In genomic region chr2:101219281-101219680, GRCh38 we compare ENCODE assay signal across 20 cellular contexts.
"Had no signal": no experiment of that assay in that cellular context is flagged by ENCODE, and none has a peak within 500 bp of the region (broad histone marks: within the 10 kb centered on the region; RNA-seq: fewer than 3 reads in every experiment).

No MANE protein-coding gene starts in this region.

- H3K9me3 ChIP-seq: heart right ventricle, sigmoid colon, spleen, thoracic aorta, upper lobe of right lung had no signal

- DNase-seq: activated CD4-positive, alpha-beta T cell treated with anti-CD3 and anti-CD28 coated beads, Interleukin-2, amount 50 U/mL, for 1 hour; activated CD8-positive, alpha-beta memory T cell treated with anti-CD3 and anti-CD28 coated beads, Interleukin-2, amount 50 U/mL, for 48 hours; activated naive CD4-positive, alpha-beta T cell treated with Interleukin-2 at 50 U/mL for 16 hours; activated T-cell treated with anti-CD3 and anti-CD28 coated beads, Interleukin-2, amount 50 U/mL, for 4 hours; foreskin fibroblast; heart right ventricle; naive thymus-derived CD8-positive, alpha-beta T cell; sigmoid colon; spleen; stimulated activated CD4-positive, alpha-beta T cell treated with anti-CD3 and anti-CD28 coated beads, Interleukin-4, amount 100 ng/mL, for 1 hour; stimulated activated naive CD4-positive, alpha-beta T cell; SW 1271; T-helper 17 cell; upper lobe of right lung had no signal

- H3K36me3 Mint-ChIP-seq: brain had no signal

- H3K4me3 Mint-ChIP-seq: activated T-cell treated with anti-CD3 and anti-CD28 coated beads, Interleukin-2, amount 50 U/mL, for 4 hours; brain; naive thymus-derived CD8-positive, alpha-beta T cell; T-helper 17 cell had no signal

- H3K4me3 ChIP-seq: heart right ventricle, lung, sigmoid colon, spleen, thoracic aorta, upper lobe of right lung had no signal

- H3K36me3 ChIP-seq: heart right ventricle, sigmoid colon, spleen, thoracic aorta, upper lobe of right lung had no signal

- H3K9me3 Mint-ChIP-seq: brain had no signal

- H3K4me1 ChIP-seq: sigmoid colon, upper lobe of right lung had no signal

- H3K27ac Mint-ChIP-seq: activated T-helper 2 cell treated with anti-CD3 and anti-CD28 coated beads, Interferon-gamma antibody, Interleukin-2, Interleukin-4, amounts not matched to agents 10 μg/mL and 5 μg/mL and 100 μg/mL, durations not matched to agents 14 hours and 24 hours and 36 hours; brain; naive thymus-derived CD8-positive, alpha-beta T cell; T-helper 17 cell had no signal

- H3K27me3 Mint-ChIP-seq: brain had no signal

- H3K4me1 Mint-ChIP-seq: brain had no signal

- ATAC-seq: activated CD4-positive, CD25-positive, alpha-beta regulatory T cell treated with anti-CD3 and anti-CD28 coated beads, Interleukin-2, amount 50 U/mL, for 24 hours; activated T-cell treated with anti-CD3 and anti-CD28 coated beads, Interleukin-2, amount 50 U/mL, for 4 hours; heart right ventricle; left lobe of liver; naive thymus-derived CD8-positive, alpha-beta T cell; T-helper 17 cell had no signal
